Comparison of ENCODE assay signal across 19 cellular contexts in the genomic region with DNA sequence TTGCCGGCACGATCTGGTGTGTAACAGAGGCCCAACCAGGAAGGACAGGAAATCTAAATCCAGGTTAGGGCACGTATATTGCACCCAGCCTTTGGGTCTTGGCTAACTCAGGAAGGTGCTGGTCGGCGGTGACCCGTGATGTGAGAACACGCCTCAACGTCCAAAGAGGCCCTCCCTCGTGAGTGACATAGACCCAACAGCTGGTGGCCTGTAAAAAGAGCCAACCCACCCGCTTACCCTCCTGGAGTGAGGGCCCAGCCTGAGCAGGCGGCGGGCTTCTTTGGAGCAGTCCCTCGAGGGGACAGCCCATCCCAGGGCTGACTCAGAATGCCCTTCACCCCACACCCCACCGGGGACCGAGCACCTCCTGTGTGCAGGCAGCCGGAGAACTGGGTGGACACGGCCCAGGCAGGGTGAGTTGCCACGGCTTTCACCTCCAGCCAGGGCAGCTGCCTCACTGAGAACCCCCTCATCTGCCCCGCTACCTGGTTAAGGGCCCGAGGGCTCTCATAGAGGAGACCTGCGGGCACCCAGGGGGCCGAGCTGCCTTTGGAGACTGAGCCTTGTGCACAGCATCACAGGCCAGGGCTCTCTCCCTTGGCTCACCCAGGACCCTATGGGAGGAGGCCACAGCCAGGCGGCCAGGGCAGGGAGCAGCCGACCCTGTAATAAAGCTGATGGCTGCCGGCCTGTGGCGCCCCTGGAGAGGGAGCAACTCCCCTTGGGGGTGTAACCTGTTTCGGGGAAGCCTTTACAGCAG. TPM values are rescaled to one million over a fixed set of nuclear protein-coding genes. Genes with fewer than 3 reads are reported as not detected.
DNase-seq lines count a peak whose midpoint lies in the region; ATAC-seq, FAIRE-seq and TF ChIP-seq lines count a peak whose summit lies in the region.
"Had no signal": no experiment of that assay in that cellular context is flagged by ENCODE, and none has a peak within 500 bp of the region (broad histone marks: within the 10 kb centered on the region; RNA-seq: fewer than 3 reads in every experiment).

No MANE protein-coding gene starts in this region.

- ATAC-seq in HepG2 (no peak), GM19397 (IDR thresholded peaks at IDR 0.05; ENCODE audit: unreplicated experiment) (no peak), GM19455 (IDR thresholded peaks at IDR 0.05; ENCODE audit: unreplicated experiment) (no peak)
- ATAC-seq: naive thymus-derived CD4-positive, alpha-beta T cell had no signal

- no peak for DNase-seq in HepG2 (ENCODE audit: low spot score)
- peak; percentile 40 for DNase-seq in retina
- no peak for DNase-seq in central memory CD4-positive, alpha-beta T cell
- DNase-seq: activated B cell treated with CpG ODN at 0.5 μM for 24 hours; activated CD4-positive, alpha-beta memory T cell treated with anti-CD3 and anti-CD28 coated beads for 36 hours; activated naive CD4-positive, alpha-beta T cell treated with Interleukin-2 at 50 U/mL for 16 hours; activated T-cell treated with anti-CD3 and anti-CD28 coated beads for 4 hours; naive thymus-derived CD4-positive, alpha-beta T cell; NCI-H1092; NCI-H2107; NCI-H524 treated with DMSO at 0.1 percent for 48 hours had no signal

- in situ Hi-C loops in HepG2 (cut with HindIII; ENCODE audit: extremely low pct_ligation_motif_present, low pct_unique_long_range_greater_than_20kb): no loop called here

- no TSS peak for BruUV-seq in HepG2 (replicated peaks; lab: Mats Ljungman, UMichigan)

- no peak for TF ChIP-seq CTCF in VCaP (conservative IDR thresholded peaks at IDR 0.05)
- no peak for TF ChIP-seq CTCF in HepG2 (CRISPR knock-in tag; IDR thresholded peaks at IDR 0.05)

- H3K36me3 ChIP-seq in HUES48 (ENCODE audit: control insufficient read depth, insufficient read depth, low read length) (no peaks in the 10 kb centered on the region), HepG2 (replicated peaks in 1 of 2; ENCODE audit: control insufficient read depth in 1 of 2, insufficient read depth in 2 of 2, low read length in 2 of 2) (peaks cover 2 to 3% of the 10 kb centered on the region in 2 experiments; a peak in 1 of 5 replicates)
- H3K36me3 ChIP-seq: SJSA1, suprapubic skin had no signal

- H2AFZ ChIP-seq in HepG2 (ENCODE audit: low read length): no peak overlapping the region
- H2AFZ ChIP-seq: hepatocyte had no signal

- 0 out of 2 replicates have a peak, but pooled peaks cover 3% of the 10 kb centered on the region for H4K20me1 ChIP-seq in HepG2 (ENCODE audit: insufficient read depth, low read length)

- H3K27me3 ChIP-seq in HUES48 (ENCODE audit: control insufficient read depth, insufficient read depth, low read length): no peaks in the 10 kb centered on the region
- H3K27me3 ChIP-seq in HepG2 (ENCODE audit: control insufficient read depth in 1 of 2, insufficient read depth in 2 of 2, low read length in 2 of 2): no peaks in the 10 kb centered on the region
- H3K27me3 ChIP-seq: hepatocyte, SJSA1, suprapubic skin had no signal

- CTCF ChIA-PET in HepG2 (lab: Yijun Ruan, JAX; ENCODE audit: low intra/inter-chr PET ratio, low total read pairs): no interaction called here

- POLR2A ChIA-PET in HepG2 (lab: Yijun Ruan, JAX): no interaction called here

- TF ChIP-seq POLR2A in HepG2 (IDR thresholded peaks at IDR 0.05; ENCODE audit: insufficient read depth in 1 of 2, low read depth in 2 of 2, low read length in 2 of 2): no peak

- no peak for FAIRE-seq in HepG2 (lab: Jason Lieb, UNC)
- FAIRE-seq: islet of Langerhans had no signal

- no peak for TF ChIP-seq RAD21 in HepG2 (CRISPR knock-in tag; IDR thresholded peaks at IDR 0.05)

- intact Hi-C loops in HepG2 (cut with micrococcal nuclease; ENCODE audit: unreplicated experiment): no loop called here

- WGBS in HepG2 (ENCODE audit: low lambda C conversion rate): 96% methylated on average over 14 of the region's 27 CpGs

- H3K4me2 ChIP-seq in HepG2 (ENCODE audit: low read depth, low read length): no peak overlapping the region
- H3K4me2 ChIP-seq: hepatocyte had no signal

- H3K27ac ChIP-seq in HUES48 (ENCODE audit: low read depth, low read length): peak overlapping the region; percentile 3
- H3K27ac ChIP-seq in VCaP: peak overlapping the region; percentile 16; the same call in 1 of the 2 replicates
- H3K27ac ChIP-seq in HepG2 (ENCODE audit: extremely low read length, insufficient read depth, low read length): no peak overlapping the region
- H3K27ac ChIP-seq: hepatocyte, SJSA1, suprapubic skin had no signal

- TF ChIP-seq EP300 in HepG2 (IDR thresholded peaks at IDR 0.05; ENCODE audit: low read depth in 2 of 2, low read length in 2 of 2) (no peak), HepG2 (CRISPR knock-in tag; IDR thresholded peaks at IDR 0.05; ENCODE audit: borderline replicate concordance) (no peak)

- H3K4me3 ChIP-seq in HUES48 (ENCODE audit: low read depth, low read length) (no peak overlapping the region), HepG2 (replicated peaks in 1 of 3; ENCODE audit: insufficient read depth in 1 of 3, low read depth in 2 of 3, low read length in 3 of 3) (no peak overlapping the region)
- H3K4me3 ChIP-seq: hepatocyte, SJSA1, suprapubic skin had no signal

- H3K4me1 ChIP-seq in HUES48 (ENCODE audit: control insufficient read depth, insufficient read depth, low read length) (peaks cover 11% of the 10 kb centered on the region), HepG2 (ENCODE audit: insufficient read depth, low read length) (peaks cover 25% of the 10 kb centered on the region)
- H3K4me1 ChIP-seq: SJSA1 had no signal

- H3K79me2 ChIP-seq in HepG2 (ENCODE audit: insufficient read depth, low read length): peaks cover 7% of the 10 kb centered on the region

- H3K9ac ChIP-seq in HUES48 (ENCODE audit: low read depth, low read length): no peak overlapping the region
- no peak overlapping the region for H3K9ac ChIP-seq in HepG2 (ENCODE audit: insufficient read depth, low read depth, low read length)

- H3K9me3 ChIP-seq in HUES48 (ENCODE audit: control insufficient read depth, insufficient read depth, low read length) (no peaks in the 10 kb centered on the region), HepG2 (ENCODE audit: low read length) (no peaks in the 10 kb centered on the region)
- H3K9me3 ChIP-seq: SJSA1, suprapubic skin had no signal

TF ChIP-seq in HepG2, 621 proteins besides CTCF, POLR2A, EP300 and RAD21 (continues in another document):
- TF ChIP-seq AGO2 (optimal IDR thresholded peaks at IDR 0.05; ENCODE audit: low read depth, low read length): peak; percentile 58

RNA-seq across cellular contexts. Expression of a gene that starts 41.8 kb away (rescaled TPM):
- 15.0 and 20.6 TPM in 2 replicates for total RNA-seq in HepG2 (2016; rRNA removed; fragmentation: Illumina TruSeq; extraction: Trizol)
- 7.6 and 7.9 TPM in 2 replicates for total RNA-seq in HepG2 (2016; cell fraction: cytosol; rRNA removed; fragmentation: Illumina TruSeq; extraction: Trizol; ENCODE audit: low read depth)
- total RNA-seq in HepG2 (2016; cell fraction: insoluble cytoplasmic fraction; rRNA removed; fragmentation: Illumina TruSeq; extraction: Trizol): 12.0 and 18.4 TPM in 2 replicates
- total RNA-seq in HepG2 (2016; cell fraction: membrane; rRNA removed; fragmentation: Illumina TruSeq; extraction: Trizol): 15.9 and 16.0 TPM in 2 replicates
- total RNA-seq in HepG2 (2016; cell fraction: nucleus; rRNA removed; fragmentation: Illumina TruSeq; extraction: Trizol): 9.6 and 12.6 TPM in 2 replicates
- polyA plus RNA-seq in HepG2 (2011; rRNA removed): 4.7 and 5.8 TPM in 2 replicates
- polyA plus RNA-seq in HepG2 (2011; cell fraction: cytosol; rRNA removed): 4.2 and 5.3 TPM in 2 replicates
- 9.8 and 12.1 TPM in 2 replicates for polyA plus RNA-seq in HepG2 (2011; cell fraction: nucleus; rRNA removed)
- 18.0 and 18.4 TPM in 2 replicates for polyA plus RNA-seq in HepG2 (2012)
- polyA plus RNA-seq in HepG2 (2016; cell fraction: cytosol; fragmentation: Illumina TruSeq; extraction: Trizol; ENCODE audit: low read depth): 4.1 and 5.2 TPM in 2 replicates
- polyA plus RNA-seq in HepG2 (2016; cell fraction: insoluble cytoplasmic fraction; fragmentation: Illumina TruSeq; extraction: Trizol; ENCODE audit: low read depth): 18.4 and 27.3 TPM in 2 replicates
- 13.8 and 17.5 TPM in 2 replicates for polyA plus RNA-seq in HepG2 (2016; cell fraction: membrane; fragmentation: Illumina TruSeq; extraction: Trizol; ENCODE audit: low read depth)
- 30.8 and 43.0 TPM in 2 replicates for polyA plus RNA-seq in HepG2 (2016; cell fraction: nucleus; fragmentation: Illumina TruSeq; extraction: Trizol; ENCODE audit: insufficient read depth, low read depth)
- 14.3 and 17.4 TPM in 2 replicates for polyA minus RNA-seq in HepG2 (2011; rRNA and poly(A)+ RNA removed; ENCODE audit: low replicate concordance)
- polyA minus RNA-seq in HepG2 (2011; cell fraction: cytosol; rRNA and poly(A)+ RNA removed): 7.8 and 14.2 TPM in 2 replicates
- polyA minus RNA-seq in HepG2 (2011; cell fraction: nucleus; rRNA and poly(A)+ RNA removed): 5.2 and 7.0 TPM in 2 replicates

RNA-seq across cellular contexts. Expression of a gene that starts 59.3 kb away (rescaled TPM):
- total RNA-seq in HepG2 (2016; rRNA removed; fragmentation: Illumina TruSeq; extraction: Trizol): 120 and 121 TPM in 2 replicates
- 37.5 and 39.4 TPM in 2 replicates for total RNA-seq in HepG2 (2016; cell fraction: cytosol; rRNA removed; fragmentation: Illumina TruSeq; extraction: Trizol; ENCODE audit: low read depth)
- 108 and 124 TPM in 2 replicates for total RNA-seq in HepG2 (2016; cell fraction: insoluble cytoplasmic fraction; rRNA removed; fragmentation: Illumina TruSeq; extraction: Trizol)
- 87.3 and 98.2 TPM in 2 replicates for total RNA-seq in HepG2 (2016; cell fraction: membrane; rRNA removed; fragmentation: Illumina TruSeq; extraction: Trizol)
- 50.6 and 54.5 TPM in 2 replicates for total RNA-seq in HepG2 (2016; cell fraction: nucleus; rRNA removed; fragmentation: Illumina TruSeq; extraction: Trizol)
- 132 and 145 TPM in 2 replicates for polyA plus RNA-seq in HepG2 (2011; rRNA removed)
- 85.2 and 137 TPM in 2 replicates for polyA plus RNA-seq in HepG2 (2011; cell fraction: cytosol; rRNA removed)
- 62.9 and 78.0 TPM in 2 replicates for polyA plus RNA-seq in HepG2 (2011; cell fraction: nucleus; rRNA removed)
- 57.4 and 73.4 TPM in 2 replicates for polyA plus RNA-seq in HepG2 (2012)
- 63.2 and 73.9 TPM in 2 replicates for polyA plus RNA-seq in HepG2 (2016; cell fraction: cytosol; fragmentation: Illumina TruSeq; extraction: Trizol; ENCODE audit: low read depth)
- polyA plus RNA-seq in HepG2 (2016; cell fraction: insoluble cytoplasmic fraction; fragmentation: Illumina TruSeq; extraction: Trizol; ENCODE audit: low read depth): 130 and 145 TPM in 2 replicates
- 84.9 and 106 TPM in 2 replicates for polyA plus RNA-seq in HepG2 (2016; cell fraction: membrane; fragmentation: Illumina TruSeq; extraction: Trizol; ENCODE audit: low read depth)
- polyA plus RNA-seq in HepG2 (2016; cell fraction: nucleus; fragmentation: Illumina TruSeq; extraction: Trizol; ENCODE audit: insufficient read depth, low read depth): 97.9 and 110 TPM in 2 replicates
- 34.4 and 160 TPM in 2 replicates for polyA minus RNA-seq in HepG2 (2011; rRNA and poly(A)+ RNA removed; ENCODE audit: low replicate concordance)
- 67.1 and 76.1 TPM in 2 replicates for polyA minus RNA-seq in HepG2 (2011; cell fraction: cytosol; rRNA and poly(A)+ RNA removed)
- 14.7 and 18.4 TPM in 2 replicates for polyA minus RNA-seq in HepG2 (2011; cell fraction: nucleus; rRNA and poly(A)+ RNA removed)
